In the genomic region with DNA sequence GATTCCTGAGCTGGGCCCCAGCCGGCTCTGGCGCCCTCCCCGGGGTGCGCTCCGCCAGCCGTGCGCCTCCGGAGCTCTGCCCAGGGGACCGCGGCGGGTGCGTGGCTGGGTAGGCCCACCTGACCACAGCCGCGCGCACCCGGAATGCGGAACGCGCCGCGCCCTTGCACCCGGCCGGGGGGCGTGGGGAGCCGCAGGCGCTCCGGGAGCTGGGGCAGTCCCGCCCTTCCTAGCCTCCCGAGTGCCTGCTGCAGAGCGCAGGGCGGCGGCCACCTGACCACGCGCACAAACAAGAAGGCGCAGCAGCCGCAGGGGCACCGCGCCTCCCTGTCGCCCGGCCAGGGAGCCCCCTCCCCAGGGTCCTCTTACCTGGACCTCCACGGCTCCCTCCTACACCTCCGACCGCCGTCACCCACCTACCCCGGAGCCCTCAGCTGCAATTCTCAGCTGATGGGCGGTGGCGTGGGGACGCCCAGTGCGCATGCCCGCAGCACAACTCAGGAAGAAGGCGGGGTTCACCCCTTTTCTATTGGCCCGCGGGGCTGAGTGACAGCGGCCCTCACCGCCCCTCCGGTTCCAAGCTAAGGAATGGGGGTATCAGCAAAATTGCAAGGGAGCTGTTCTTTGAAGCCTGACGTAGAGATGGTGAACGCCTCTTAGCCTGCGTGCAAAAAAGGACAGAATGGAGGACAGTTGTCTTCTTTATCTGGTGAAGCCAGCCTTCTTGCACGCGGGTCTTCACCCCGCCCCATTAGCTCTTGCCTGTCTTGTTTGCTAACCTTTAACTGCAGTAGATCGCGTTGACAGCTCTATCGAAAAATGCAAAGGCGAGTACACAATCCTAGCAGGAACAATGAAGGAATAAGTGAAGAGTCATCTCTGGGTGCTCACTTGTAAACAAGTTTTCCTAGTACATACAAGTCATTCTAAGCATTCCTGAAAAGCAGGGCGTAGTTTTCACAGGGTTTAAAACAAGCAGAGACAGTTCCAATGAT, we compare ENCODE assay signal across 8 cellular contexts. TPM values are rescaled to one million over a fixed set of nuclear protein-coding genes. Genes with fewer than 3 reads are reported as not detected.
DNase-seq lines count a peak whose midpoint lies in the region; ATAC-seq and TF ChIP-seq lines count a peak whose summit lies in the region.

TSS of gene STX7 (minus strand) at position 479 of the 995 bp plus-strand sequence. CDS start 9,586 bp downstream, outside the sequence.

- TF ChIP-seq POLR2A in suprapubic skin (IDR thresholded peaks at IDR 0.05): peak in 1 of 2 donors; percentile 54

- TF ChIP-seq CTCF in GM10248 (IDR thresholded peaks at IDR 0.05; ENCODE audit: control extremely low read depth, extremely low read depth, low read depth, missing control alignments): no peak
- TF ChIP-seq CTCF in suprapubic skin (IDR thresholded peaks at IDR 0.05): no peak

- no peak for TF ChIP-seq EP300 in suprapubic skin (IDR thresholded peaks at IDR 0.05)

- CTCF ChIA-PET in GM10248 (lab: Yijun Ruan, JAX): interaction anchor here (0.8 to 2.2 kb wide), 12 partner anchors 11 to 310 kb away, joined by 3 to 11 read pairs (median 4); no protein-coding TSS in a partner anchor

- H3K4me3 Mint-ChIP-seq in activated naive CD8-positive, alpha-beta T cell: peak within 1 kb of the TSS; percentile 97

- H3K9me3 Mint-ChIP-seq in activated naive CD8-positive, alpha-beta T cell (ENCODE audit: low read depth): no peaks in the 10 kb centered on the region

- POLR2A ChIA-PET in GM10248 (lab: Yijun Ruan, JAX): interaction anchor here (1.0 to 1.5 kb wide), 3 partner anchors 17 to 302 kb away, joined by 3 to 11 read pairs (median 5); partner anchors contain the start of gene RPS12

- peak within 1 kb of the TSS; percentile 85 for H3K27ac Mint-ChIP-seq in activated naive CD8-positive, alpha-beta T cell

- peak; percentile 94 for ATAC-seq in HG02571 (IDR thresholded peaks at IDR 0.05; ENCODE audit: unreplicated experiment)

- H3K27ac ChIP-seq in suprapubic skin: peak within 1 kb of the TSS; percentile 89

- H3K27me3 ChIP-seq in suprapubic skin: no peaks in the 10 kb centered on the region

- peaks cover 34% of the 10 kb centered on the region for H3K4me1 Mint-ChIP-seq in activated naive CD8-positive, alpha-beta T cell (ENCODE audit: low read depth)

- DNase-seq in GM10248 (ENCODE audit: extremely low spot score) (peak; percentile 90), NCI-H1048 (lab: John Stamatoyannopoulos, UW) (peak; percentile 55), SKM-1 treated with dmso at 0.1 percent for 144 hours (lab: John Stamatoyannopoulos, UW; ENCODE audit: unreplicated experiment) (peak; percentile 90), glomerular endothelial cell (ENCODE audit: extremely low read depth, low read depth, low spot score) (no peak), occipital lobe (lab: John Stamatoyannopoulos, UW) (peak; percentile 93), suprapubic skin (ENCODE audit: low spot score in 2 of 2) (peak; percentile 93 to 94)

- H3K36me3 Mint-ChIP-seq in activated naive CD8-positive, alpha-beta T cell: peaks cover 6% of the 10 kb centered on the region

- no peaks in the 10 kb centered on the region for H3K36me3 ChIP-seq in suprapubic skin

- peak within 1 kb of the TSS; percentile 66 for H3K4me3 ChIP-seq in suprapubic skin

- H3K4me1 ChIP-seq in suprapubic skin: peaks cover 31% of the 10 kb centered on the region

- no peaks in the 10 kb centered on the region for H3K9me3 ChIP-seq in suprapubic skin

- H3K27me3 Mint-ChIP-seq in activated naive CD8-positive, alpha-beta T cell: no peaks in the 10 kb centered on the region

- 1% methylated on average over 47 of the region's 67 CpGs for WGBS in suprapubic skin

RNA-seq across cellular contexts. Expression of gene STX7, which starts in this region (rescaled TPM):
- total RNA-seq in glomerular endothelial cell (27.5 and 30.0 TPM in 2 replicates), occipital lobe (84.5 TPM), suprapubic skin (10 to 100 TPM; 24.9 to 43.5 (median 31.8) TPM)
